10 cellular contexts compared by ENCODE assay signal in genomic region chr1:220776254-220776653, GRCh38. TPM values are rescaled to one million over a fixed set of nuclear protein-coding genes. Genes with fewer than 3 reads are reported as not detected.
A peak's percentile ranks its signal among the peaks of the same experiment; 100 is the strongest.
DNase-seq lines count a peak whose midpoint lies in the region; ATAC-seq, FAIRE-seq and TF ChIP-seq lines count a peak whose summit lies in the region.
"Had no signal": no experiment of that assay in that cellular context is flagged by ENCODE, and none has a peak within 500 bp of the region (broad histone marks: within the 10 kb centered on the region; RNA-seq: fewer than 3 reads in every experiment).

No MANE protein-coding gene starts in this region.

- H3K36me3 Mint-ChIP-seq in Caco-2 (ENCODE audit: insufficient read depth, unreplicated experiment) = peaks cover 6% of the 10 kb centered on the region
- H3K36me3 Mint-ChIP-seq in GM23338 (ENCODE audit: low read depth) = no peaks in the 10 kb centered on the region
- H3K36me3 Mint-ChIP-seq: CD4-positive, alpha-beta memory T cell had no signal

- TF ChIP-seq RAD21 in K562 (CRISPR knock-in tag; conservative IDR thresholded peaks at IDR 0.05 in 1 of 2, IDR thresholded peaks at IDR 0.05 in 1 of 2) = no peak

- H3K4me3 ChIP-seq in GM23248 (no peak overlapping the region), OCI-LY3 (ENCODE audit: low read length) (no peak overlapping the region), K562 (no peak overlapping the region), neuronal stem cell (ENCODE audit: low read length in 2 of 2) (no peak overlapping the region), Caco-2 (ENCODE audit: low read depth, low read length) (no peak overlapping the region), GM23338 (no peak overlapping the region)
- H3K4me3 ChIP-seq: A549 had no signal

- ATAC-seq in K562 = no peak
- ATAC-seq in GM23338 = no peak

- H3F3A ChIP-seq in GM23248 (ENCODE audit: insufficient read depth) = no peaks in the 10 kb centered on the region
- H3F3A ChIP-seq in GM23338 (replicated peaks; ENCODE audit: low read depth) = no peaks in the 10 kb centered on the region

- H3K27me3 ChIP-seq in GM23248 (replicated peaks; ENCODE audit: insufficient read depth) (no peaks in the 10 kb centered on the region), OCI-LY3 (ENCODE audit: low read depth, low read length) (peaks cover 3% of the 10 kb centered on the region; the same call in 1 of the 2 replicates), K562 (ENCODE audit: control insufficient read depth in 2 of 2, insufficient read depth in 2 of 2, low read length in 2 of 2) (peaks cover 0 to 7% of the 10 kb centered on the region in 2 experiments; a peak in 1 of 5 replicates), neuronal stem cell (ENCODE audit: control insufficient read depth in 3 of 3, insufficient read depth in 3 of 3, low read depth in 1 of 3, low read length in 3 of 3) (no peaks in the 10 kb centered on the region), Caco-2 (replicated peaks; ENCODE audit: control insufficient read depth, insufficient read depth, low read length) (no peaks in the 10 kb centered on the region), GM23338 (ENCODE audit: insufficient read depth) (no peaks in the 10 kb centered on the region)

- no peak overlapping the region for H3K4me2 ChIP-seq in GM23248 (ENCODE audit: unreplicated experiment)
- peak overlapping the region; percentile 36 for H3K4me2 ChIP-seq in OCI-LY3 (ENCODE audit: low read length)
- no peak overlapping the region for H3K4me2 ChIP-seq in K562 (ENCODE audit: insufficient read depth, low read length)
- H3K4me2 ChIP-seq in neuronal stem cell (ENCODE audit: insufficient read depth, low read length, poor library complexity, severe bottlenecking) = no peak overlapping the region
- no peak overlapping the region for H3K4me2 ChIP-seq in GM23338
- H3K4me2 ChIP-seq: A549 had no signal

- no peak overlapping the region for H3K18ac ChIP-seq in neuronal stem cell (ENCODE audit: low read length)

- H2AFZ ChIP-seq in GM23248 (0 out of 2 replicates have a peak overlapping the region, but pooled peaks have one; percentile 43), OCI-LY3 (ENCODE audit: low read depth, low read length) (no peak overlapping the region), K562 (ENCODE audit: low read depth, low read length) (0 out of 2 replicates have a peak overlapping the region, but pooled peaks have one; percentile 34), neuronal stem cell (ENCODE audit: low read length) (peak overlapping the region; percentile 58), GM23338 (no peak overlapping the region)

- no TSS peak for BruUV-seq in K562 (replicated peaks; lab: Mats Ljungman, UMichigan)
- no TSS peak for BruUV-seq in Caco-2 (replicated peaks; lab: Mats Ljungman, UMichigan)

- H3K79me2 ChIP-seq in GM23248 (ENCODE audit: insufficient read depth) (no peaks in the 10 kb centered on the region), OCI-LY3 (ENCODE audit: low read length) (no peaks in the 10 kb centered on the region), K562 (ENCODE audit: control insufficient read depth, insufficient read depth, low read length) (no peaks in the 10 kb centered on the region), GM23338 (replicated peaks; ENCODE audit: insufficient read depth) (no peaks in the 10 kb centered on the region)

- H2AK5ac ChIP-seq in neuronal stem cell (ENCODE audit: low read depth, low read length) = no peak overlapping the region

- H3K27me3 Mint-ChIP-seq in Caco-2 (ENCODE audit: insufficient read depth, unreplicated experiment) (no peaks in the 10 kb centered on the region), GM23338 (ENCODE audit: insufficient read depth, low read depth, poor library complexity) (peaks cover 5% of the 10 kb centered on the region)

- H3K9me1 ChIP-seq in K562 (ENCODE audit: control insufficient read depth, insufficient read depth, low read length) = no peaks in the 10 kb centered on the region

- H3K4me3 Mint-ChIP-seq in Caco-2 (ENCODE audit: unreplicated experiment) (no peak overlapping the region), GM23338 (no peak overlapping the region)
- H3K4me3 Mint-ChIP-seq: CD4-positive, alpha-beta memory T cell; H9 had no signal

- H3K27ac ChIP-seq in GM23248 = no peak overlapping the region
- no peak overlapping the region for H3K27ac ChIP-seq in OCI-LY3 (ENCODE audit: low read length)
- H3K27ac ChIP-seq in K562 (ENCODE audit: extremely low read depth, low read depth, low read length) = no peak overlapping the region
- H3K27ac ChIP-seq in neuronal stem cell (replicated peaks; ENCODE audit: low read length) = no peak overlapping the region
- no peak overlapping the region for H3K27ac ChIP-seq in GM23338 (ENCODE audit: low read depth)
- H3K27ac ChIP-seq: A549 had no signal

- no peak for TF ChIP-seq POLR2A in K562 (conservative IDR thresholded peaks at IDR 0.05)

- no peaks in the 10 kb centered on the region for H3K9me3 Mint-ChIP-seq in Caco-2 (ENCODE audit: unreplicated experiment)
- H3K9me3 Mint-ChIP-seq in GM23338 = no peaks in the 10 kb centered on the region
- H3K9me3 Mint-ChIP-seq: CD4-positive, alpha-beta memory T cell; H9 had no signal

- H3K9me2 ChIP-seq in GM23248 (ENCODE audit: insufficient read depth) (no peaks in the 10 kb centered on the region), GM23338 (ENCODE audit: insufficient read depth) (no peaks in the 10 kb centered on the region)

- H3K4ac ChIP-seq in neuronal stem cell (ENCODE audit: low read length) = no peak overlapping the region

- no peak overlapping the region for H2BK15ac ChIP-seq in neuronal stem cell (ENCODE audit: low read length)

- H4K91ac ChIP-seq in neuronal stem cell (ENCODE audit: low read depth, low read length, poor library complexity) = no peak overlapping the region

- WGBS in GM23248 (ENCODE audit: low coverage in 1 of 2, low lambda C conversion rate in 2 of 2, missing lambda C conversion rate in 2 of 2), 2 experiments = 90 to 91% methylated on average over 7 of the region's 7 CpGs
- 63% methylated on average over 7 of the region's 7 CpGs for WGBS in K562 (ENCODE audit: insufficient coverage, low coverage, missing lambda C conversion rate)
- no CpG with 5 or more reads among the region's 7 CpGs for WGBS in neuronal stem cell (ENCODE audit: extremely low coverage in 2 of 2, insufficient read length in 2 of 2, insufficient replicate concordance in 1 of 2), 2 donors

- H3K4me1 Mint-ChIP-seq in Caco-2 (ENCODE audit: low read depth, unreplicated experiment) (no peaks in the 10 kb centered on the region), GM23338 (peaks cover 3% of the 10 kb centered on the region; the same call in 2 of the 3 replicates)

- POLR2A ChIA-PET in K562 (lab: Yijun Ruan, JAX) (interaction anchor here (0.7 kb wide), 1 partner anchor 479 kb away, joined by 3 read pairs; no protein-coding TSS in a partner anchor), Caco-2 (lab: Charles Lee) (interaction anchor here (0.8 kb wide), 1 partner anchor 10 kb away, joined by 5 read pairs; the partner anchor contains the start of gene MTARC1)

- H3K23ac ChIP-seq in neuronal stem cell (ENCODE audit: low read depth, low read length, poor library complexity) = no peak overlapping the region

- no peak overlapping the region for H4K8ac ChIP-seq in neuronal stem cell (ENCODE audit: low read depth, low read length)

- H3K9ac ChIP-seq in GM23248 (no peak overlapping the region), OCI-LY3 (ENCODE audit: low read length) (no peak overlapping the region), K562 (ENCODE audit: insufficient read depth in 1 of 2, low read depth in 2 of 2, low read length in 2 of 2) (no peak overlapping the region), neuronal stem cell (ENCODE audit: low read depth, low read length, poor library complexity) (no peak overlapping the region)

- H3K27ac Mint-ChIP-seq in Caco-2 (ENCODE audit: unreplicated experiment) (no peak overlapping the region), GM23338 (no peak overlapping the region)
- H3K27ac Mint-ChIP-seq: CD4-positive, alpha-beta memory T cell; H9 had no signal

- H2BK12ac ChIP-seq in neuronal stem cell (ENCODE audit: low read length) = no peak overlapping the region

- H2BK5ac ChIP-seq in neuronal stem cell (ENCODE audit: low read length) = no peak overlapping the region

- no peak for FAIRE-seq in K562 (lab: Jason Lieb, UNC)
- FAIRE-seq: A549 had no signal

- CTCF ChIA-PET in K562 (lab: Yijun Ruan, JAX; ENCODE audit: low intra/inter-chr PET ratio) (interaction anchor here (0.5 to 2.3 kb wide), 6 partner anchors 96 to 939 kb away, joined by 3 to 8 read pairs (median 4); no protein-coding TSS in a partner anchor), Caco-2 (lab: Charles Lee) (interaction anchor here (0.6 to 1.8 kb wide), 17 partner anchors 9 to 495 kb away, joined by 3 to 15 read pairs (median 4); partner anchors contain the start of genes C1orf115, MTARC1 and MTARC2)

- H3K4me1 ChIP-seq in GM23248 (ENCODE audit: insufficient read depth) (no peaks in the 10 kb centered on the region), OCI-LY3 (ENCODE audit: low read length) (peaks cover 2% of the 10 kb centered on the region; the same call in 1 of the 2 replicates), K562 (replicated peaks in 1 of 2; ENCODE audit: control insufficient read depth in 2 of 2, insufficient read depth in 2 of 2, low read length in 2 of 2) (no peaks in the 10 kb centered on the region), neuronal stem cell (ENCODE audit: control insufficient read depth in 2 of 2, insufficient read depth in 1 of 2, low read depth in 1 of 2, low read length in 2 of 2) (no peaks in the 10 kb centered on the region), Caco-2 (no peaks in the 10 kb centered on the region), GM23338 (ENCODE audit: insufficient read depth) (no peaks in the 10 kb centered on the region)
- H3K4me1 ChIP-seq: A549 had no signal

- DNase-seq in GM23248 (no peak), K562 (ENCODE audit: extremely low read depth in 1 of 4, low spot score in 3 of 4) (no peak), neuronal stem cell (ENCODE audit: low spot score) (no peak), DMS 273 (lab: John Stamatoyannopoulos, UW; ENCODE audit: unreplicated experiment) (no peak), Caco-2 (no peak), GM23338 (ENCODE audit: low spot score) (no peak)

- peaks cover 2% of the 10 kb centered on the region for H3K79me1 ChIP-seq in neuronal stem cell (ENCODE audit: low read depth, low read length)

- no peak overlapping the region for H3K14ac ChIP-seq in neuronal stem cell (ENCODE audit: low read length)

- H2BK120ac ChIP-seq in neuronal stem cell (ENCODE audit: low read depth, low read length) = no peak overlapping the region

- H3K36me3 ChIP-seq in GM23248 (ENCODE audit: low read depth) = no peaks in the 10 kb centered on the region
- H3K36me3 ChIP-seq in OCI-LY3 (replicated peaks; ENCODE audit: low read depth, low read length) = no peaks in the 10 kb centered on the region
- no peaks in the 10 kb centered on the region for H3K36me3 ChIP-seq in K562 (ENCODE audit: control insufficient read depth, insufficient read depth, low read length)
- no peaks in the 10 kb centered on the region for H3K36me3 ChIP-seq in neuronal stem cell (replicated peaks in 1 of 2; ENCODE audit: control insufficient read depth in 2 of 2, insufficient read depth in 2 of 2, low read length in 2 of 2)
- no peaks in the 10 kb centered on the region for H3K36me3 ChIP-seq in Caco-2 (ENCODE audit: control insufficient read depth, insufficient read depth, low read length)
- H3K36me3 ChIP-seq in GM23338 (ENCODE audit: insufficient read depth) = no peaks in the 10 kb centered on the region

- in situ Hi-C loops in GM23248 (cut with MboI) (loop anchor here (10.0 kb wide), 1 partner anchor 491 kb away; no protein-coding TSS in a partner anchor), K562 (cut with MboI) (loop anchor here (10.0 kb wide), 1 partner anchor 941 kb away; no protein-coding TSS in a partner anchor)

- TF ChIP-seq CTCF in OCI-LY3 (IDR thresholded peaks at IDR 0.05; ENCODE audit: low read depth, low read length) (no peak), K562 (IDR thresholded peaks at IDR 0.05 in 2 of 3, conservative IDR thresholded peaks at IDR 0.05 in 1 of 3; ENCODE audit: insufficient read depth in 2 of 3, low read depth in 1 of 3, low read length in 3 of 3) (no peak), Caco-2 (IDR thresholded peaks at IDR 0.05; ENCODE audit: insufficient read depth in 1 of 2, low read depth in 1 of 2, low read length in 1 of 2, severe bottlenecking in 1 of 2, unreplicated experiment in 1 of 2) (no peak), GM23338 (conservative IDR thresholded peaks at IDR 0.05; ENCODE audit: low read depth in 2 of 2) (no peak)

- no peak for TF ChIP-seq EP300 in K562 (IDR thresholded peaks at IDR 0.05; ENCODE audit: low read length)

- intact Hi-C loops in K562 (cut with micrococcal nuclease) = loop anchor here (1.0 to 10.0 kb wide), 8 partner anchors 96 to 939 kb away; no protein-coding TSS in a partner anchor
- intact Hi-C loops in Caco-2 (cut with micrococcal nuclease; ENCODE audit: unreplicated experiment) = loop anchor here (1.0 to 10.0 kb wide), 8 partner anchors 27 to 561 kb away; partner anchors contain the start of gene C1orf115

- no peaks in the 10 kb centered on the region for H4K20me1 ChIP-seq in GM23248 (ENCODE audit: insufficient read depth)
- no peaks in the 10 kb centered on the region for H4K20me1 ChIP-seq in OCI-LY3 (ENCODE audit: insufficient read depth, low read length)
- no peaks in the 10 kb centered on the region for H4K20me1 ChIP-seq in K562 (replicated peaks; ENCODE audit: control insufficient read depth, insufficient read depth, low read length)
- no peaks in the 10 kb centered on the region; the same call in 1 of the 2 replicates for H4K20me1 ChIP-seq in GM23338 (replicated peaks; ENCODE audit: insufficient read depth)

- H3K9me3 ChIP-seq in GM23248 (ENCODE audit: low read depth) (no peaks in the 10 kb centered on the region), OCI-LY3 (ENCODE audit: insufficient read depth, low read length) (no peaks in the 10 kb centered on the region), K562 (replicated peaks; ENCODE audit: control insufficient read depth, insufficient read depth, low read depth, low read length) (no peaks in the 10 kb centered on the region), neuronal stem cell (replicated peaks in 1 of 2; ENCODE audit: control insufficient read depth in 2 of 2, insufficient read depth in 1 of 2, low read depth in 1 of 2, low read length in 2 of 2) (no peaks in the 10 kb centered on the region), Caco-2 (no peaks in the 10 kb centered on the region)
- H3K9me3 ChIP-seq: A549 had no signal

RNA-seq across cellular contexts. Expression of gene MTARC1, which starts 10.5 kb away (rescaled TPM):
- 0.22 and 0.76 TPM in 2 replicates for total RNA-seq in GM23248 (2014; rRNA removed; shearing (Covaris generic))
- polyA plus RNA-seq in GM23248 (2016; fragmentation: Nextera tagmentation; extraction: Ambion mirVana) (0.66 and 2.6 TPM in 2 replicates), K562 (2011; rRNA removed) (0.14 TPM in 1 of 2 replicates, not detected in the other), K562 (2014; fragmentation: Illumina TruSeq; extraction: Trizol) (not detected in 2 replicates), K562 (2014; fragmentation: Nextera tagmentation; extraction: Ambion mirVana) (under 1 TPM in 1 of 2 experiments, not detected in 1; 0.07 TPM), K562 (2014; rRNA removed) (not detected in 2 replicates), GM23338 (2016; fragmentation: Nextera tagmentation; extraction: Ambion mirVana) (33.2 and 34.6 TPM in 2 replicates)
- not detected in 2 replicates for total RNA-seq in K562 (2011; cell fraction: chromatin; rRNA removed; ENCODE audit: low replicate concordance)
- total RNA-seq in K562 (2011; cell fraction: nucleolus; rRNA removed) = 0.17 TPM in 1 of 2 replicates, not detected in the other
- total RNA-seq in K562 (2011; cell fraction: nucleoplasm; rRNA removed) = 0.08 TPM in 1 of 2 replicates, not detected in the other
- total RNA-seq in K562 (2014; rRNA removed) (not detected in 2 replicates), K562 (2014; rRNA removed; fragmentation: Illumina TruSeq; extraction: Trizol) (not detected in 2 replicates), K562 (2015; rRNA removed; fragmentation: Illumina TruSeq; extraction: Trizol) (not detected in 2 replicates), K562 (2021) (0.11 TPM in 1 of 2 replicates, not detected in the other), Caco-2 (2022) (88.7 and 93.0 TPM in 2 replicates)
- 0.03 and 0.10 TPM in 2 replicates for polyA plus RNA-seq in K562 (2011; cell fraction: cytosol; rRNA removed)
- polyA plus RNA-seq in K562 (2011; cell fraction: nucleus; rRNA removed) = 0.06 TPM in 1 of 2 replicates, not detected in the other
- polyA plus RNA-seq in K562 (2012) = 0.08 TPM in 1 of 2 replicates, not detected in the other
- 0.56 TPM in 1 of 2 replicates, not detected in the other for polyA minus RNA-seq in K562 (2011; rRNA and poly(A)+ RNA removed)
- polyA minus RNA-seq in K562 (2011; cell fraction: cytosol; rRNA and poly(A)+ RNA removed) = 0.29 and 1.8 TPM in 2 replicates
- polyA minus RNA-seq in K562 (2011; cell fraction: nucleus; rRNA and poly(A)+ RNA removed) = 0.13 TPM in 1 of 2 replicates, not detected in the other
- polyA plus RNA-seq in neuronal stem cell (2013, experiment 1 of 2) = 9.6 TPM
- polyA plus RNA-seq in neuronal stem cell (2013, experiment 2 of 2) = 9.9 TPM
- 29.7 and 33.9 TPM in 2 replicates for total RNA-seq in GM23338 (2014; rRNA removed; shearing (Covaris generic))
- total RNA-seq: CD4-positive, alpha-beta memory T cell had no signal
- polyA plus RNA-seq: CD4-positive, alpha-beta memory T cell had no signal

RNA-seq across cellular contexts. Expression of gene MTARC2, which starts 28.1 kb away (rescaled TPM):
- total RNA-seq in GM23248 (2014; rRNA removed; shearing (Covaris generic)) = 0.13 and 1.9 TPM in 2 replicates
- 4.0 and 4.8 TPM in 2 replicates for polyA plus RNA-seq in GM23248 (2016; fragmentation: Nextera tagmentation; extraction: Ambion mirVana)
- not detected in 2 replicates for total RNA-seq in K562 (2011; cell fraction: chromatin; rRNA removed; ENCODE audit: low replicate concordance)
- not detected in 2 replicates for total RNA-seq in K562 (2011; cell fraction: nucleolus; rRNA removed)
- total RNA-seq in K562 (2011; cell fraction: nucleoplasm; rRNA removed) = not detected in 2 replicates
- not detected in 2 replicates for total RNA-seq in K562 (2014; rRNA removed)
- not detected in 2 replicates for total RNA-seq in K562 (2014; rRNA removed; fragmentation: Illumina TruSeq; extraction: Trizol)
- total RNA-seq in K562 (2015; rRNA removed; fragmentation: Illumina TruSeq; extraction: Trizol) = not detected in 2 replicates
- 0.11 and 0.35 TPM in 2 replicates for total RNA-seq in K562 (2021)
- not detected in 2 replicates for polyA plus RNA-seq in K562 (2011; rRNA removed)
- not detected in 2 replicates for polyA plus RNA-seq in K562 (2011; cell fraction: cytosol; rRNA removed)
- polyA plus RNA-seq in K562 (2011; cell fraction: nucleus; rRNA removed) = not detected in 2 replicates
- 0.11 TPM in 1 of 2 replicates, not detected in the other for polyA plus RNA-seq in K562 (2012)
- polyA plus RNA-seq in K562 (2014; fragmentation: Illumina TruSeq; extraction: Trizol) = not detected in 2 replicates
- polyA plus RNA-seq in K562 (2014; fragmentation: Nextera tagmentation; extraction: Ambion mirVana) = under 1 TPM in 1 of 2 experiments, not detected in 1; 0.03 TPM
- not detected in 2 replicates for polyA plus RNA-seq in K562 (2014; rRNA removed)
- polyA minus RNA-seq in K562 (2011; rRNA and poly(A)+ RNA removed) = not detected in 2 replicates
- not detected in 2 replicates for polyA minus RNA-seq in K562 (2011; cell fraction: cytosol; rRNA and poly(A)+ RNA removed)
- polyA minus RNA-seq in K562 (2011; cell fraction: nucleus; rRNA and poly(A)+ RNA removed) = not detected in 2 replicates
- not detected for polyA plus RNA-seq in neuronal stem cell (2013, experiment 1 of 2)
- not detected for polyA plus RNA-seq in neuronal stem cell (2013, experiment 2 of 2)
- total RNA-seq in Caco-2 (2022) = 15.8 and 16.5 TPM in 2 replicates
- 4.1 and 4.3 TPM in 2 replicates for total RNA-seq in GM23338 (2014; rRNA removed; shearing (Covaris generic))
- 7.7 and 8.0 TPM in 2 replicates for polyA plus RNA-seq in GM23338 (2016; fragmentation: Nextera tagmentation; extraction: Ambion mirVana)
- total RNA-seq: CD4-positive, alpha-beta memory T cell had no signal

Comparison
In these comparisons a context has a peak if more than half of its experiments do, and no peak if none do; other contexts are left out.
1. H2AFZ ChIP-seq: peak in GM23248 (single experiment), K562 (single experiment) and neuronal stem cell (single experiment); none in OCI-LY3 (single experiment) and GM23338 (single experiment).
2. RNA of gene MTARC1, which starts 10.5 kb away (total RNA-seq): 88.7 to 93.0 TPM in Caco-2 and 29.7 to 33.9 TPM in GM23338; 0.22 to 0.76 TPM in GM23248 and 0.08 to 0.17 TPM in K562; every median in the first group is over 10 times any median in the second.